ENCODE assay signal across 10 cellular contexts in the genomic region with DNA sequence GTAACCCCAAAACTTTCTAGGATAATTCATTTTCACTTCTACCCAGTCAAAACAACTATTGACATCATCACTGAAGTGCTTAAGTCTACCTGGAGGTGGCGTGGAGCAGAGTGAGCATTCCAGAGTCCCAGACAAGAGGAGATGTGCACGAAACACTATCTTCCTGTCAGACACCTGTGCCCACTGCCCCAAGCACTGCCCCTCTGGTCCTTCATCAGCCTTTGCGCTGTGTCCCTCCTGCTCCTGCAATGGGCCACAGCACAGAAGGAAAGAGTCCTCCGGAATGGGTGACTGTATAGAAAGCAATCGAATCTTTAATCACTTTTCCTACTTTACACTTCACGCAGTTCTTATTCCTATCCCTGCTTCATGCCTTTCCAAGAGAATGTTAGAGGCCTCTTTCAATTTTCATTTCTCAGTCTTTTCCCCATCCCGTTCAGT. TPM values are rescaled to one million over a fixed set of nuclear protein-coding genes. Genes with fewer than 3 reads are reported as not detected.
DNase-seq lines count a peak whose midpoint lies in the region; ATAC-seq, FAIRE-seq and TF ChIP-seq lines count a peak whose summit lies in the region.
"Had no signal": no experiment of that assay in that cellular context is flagged by ENCODE, and none has a peak within 500 bp of the region (broad histone marks: within the 10 kb centered on the region; RNA-seq: fewer than 3 reads in every experiment).

No MANE protein-coding gene starts in this region.

- no peaks in the 10 kb centered on the region for H3K9me1 ChIP-seq in endothelial cell of umbilical vein (replicated peaks; ENCODE audit: control insufficient read depth, extremely low read depth, insufficient read depth, low read length)

- no peak for DNase-seq in OCI-LY7 (ENCODE audit: low spot score)
- peak; percentile 39 for DNase-seq in endothelial cell of umbilical vein (ENCODE audit: low read depth, low spot score)
- peak; percentile 38 for DNase-seq in renal cortical epithelial cell (ENCODE audit: low read depth)
- DNase-seq in SJCRH30: no peak
- no peak for DNase-seq in GM19239 (ENCODE audit: insufficient read length, low spot score)

- no peaks in the 10 kb centered on the region for H3K9me2 ChIP-seq in OCI-LY7 (ENCODE audit: insufficient read depth, low read length)

- H2AFZ ChIP-seq in OCI-LY7 (ENCODE audit: low read length) (no peak overlapping the region), endothelial cell of umbilical vein (ENCODE audit: low read depth, low read length) (peak overlapping the region; percentile 60)

- no peaks in the 10 kb centered on the region for H3K4me1 ChIP-seq in OCI-LY7 (ENCODE audit: insufficient read depth, low read length, poor library complexity, severe bottlenecking)
- H3K4me1 ChIP-seq in endothelial cell of umbilical vein (ENCODE audit: control insufficient read depth, extremely low read depth, insufficient read depth, low read length): peaks cover 17% of the 10 kb centered on the region
- no peaks in the 10 kb centered on the region for H3K4me1 ChIP-seq in SJCRH30

- POLR2A ChIA-PET in OCI-LY7 (lab: Charles Lee) (no interaction called here), endothelial cell of umbilical vein (lab: Charles Lee) (no interaction called here)

- H3K9me3 ChIP-seq in OCI-LY7 (ENCODE audit: low read length): no peaks in the 10 kb centered on the region
- H3K9me3 ChIP-seq in endothelial cell of umbilical vein (replicated peaks; ENCODE audit: control insufficient read depth, insufficient read depth, low read length): no peaks in the 10 kb centered on the region
- H3K9me3 ChIP-seq in SJCRH30 (replicated peaks): no peaks in the 10 kb centered on the region
- H3K9me3 ChIP-seq: neutrophil had no signal

- no TSS peak for BruUV-seq in OCI-LY7 (replicated peaks; lab: Mats Ljungman, UMichigan)
- BruUV-seq in endothelial cell of umbilical vein (replicated peaks; lab: Mats Ljungman, UMichigan): no TSS peak

- TF ChIP-seq POLR2A in endothelial cell of umbilical vein (IDR thresholded peaks at IDR 0.05; ENCODE audit: low read depth, low read length): no peak

- no peak overlapping the region for H3K9ac ChIP-seq in endothelial cell of umbilical vein (replicated peaks; ENCODE audit: extremely low read depth, insufficient read depth, low read length)

- H3K79me2 ChIP-seq in OCI-LY7 (ENCODE audit: insufficient read depth, low read depth, low read length) (no peaks in the 10 kb centered on the region), endothelial cell of umbilical vein (ENCODE audit: control insufficient read depth, insufficient read depth, low read length) (no peaks in the 10 kb centered on the region)

- dilution Hi-C loops in endothelial cell of umbilical vein (cut with MboI; ENCODE audit: extremely low pct_ligation_motif_present, low sequenced_read_pairs): no loop called here

- H4K20me1 ChIP-seq in OCI-LY7 (ENCODE audit: insufficient read depth, low read length) (no peaks in the 10 kb centered on the region), endothelial cell of umbilical vein (replicated peaks; ENCODE audit: control insufficient read depth, extremely low read depth, insufficient read depth, low read length) (no peaks in the 10 kb centered on the region)

- H3K27ac ChIP-seq in C4-2B: no peak overlapping the region
- H3K27ac ChIP-seq in OCI-LY7 (ENCODE audit: low read depth, low read length, poor library complexity, severe bottlenecking): no peak overlapping the region
- no peak overlapping the region for H3K27ac ChIP-seq in endothelial cell of umbilical vein (ENCODE audit: insufficient read depth, low read depth, low read length)
- H3K27ac ChIP-seq in SJCRH30: no peak overlapping the region
- H3K27ac ChIP-seq: neutrophil, SK-N-MC had no signal

- peak; percentile 69 for TF ChIP-seq CTCF in C4-2B (conservative IDR thresholded peaks at IDR 0.05)
- peak; percentile 42 for TF ChIP-seq CTCF in OCI-LY7 (conservative IDR thresholded peaks at IDR 0.05; ENCODE audit: low read length)
- TF ChIP-seq CTCF in endothelial cell of umbilical vein (IDR thresholded peaks at IDR 0.05; ENCODE audit: extremely low read depth in 1 of 2, insufficient read depth in 1 of 2, low read depth in 1 of 2, low read length in 2 of 2): peak; percentile 35 to 53

- CTCF ChIA-PET in OCI-LY7 (lab: Charles Lee; ENCODE audit: unreplicated experiment): no interaction called here
- CTCF ChIA-PET in endothelial cell of umbilical vein (lab: Charles Lee): no interaction called here

- H3K27me3 ChIP-seq in endothelial cell of umbilical vein (ENCODE audit: control insufficient read depth in 2 of 2, insufficient read depth in 2 of 2, low read length in 2 of 2): peaks cover 28 to 30% of the 10 kb centered on the region in 2 experiments
- H3K27me3 ChIP-seq in SJCRH30: no peaks in the 10 kb centered on the region

- peak; percentile 90 for ATAC-seq in GM18519 (IDR thresholded peaks at IDR 0.05; ENCODE audit: low FRiP score, unreplicated experiment)
- ATAC-seq in HG03108 (IDR thresholded peaks at IDR 0.05; ENCODE audit: unreplicated experiment): peak; percentile 66

- H3K4me2 ChIP-seq in OCI-LY7 (ENCODE audit: low read length) (no peak overlapping the region), endothelial cell of umbilical vein (ENCODE audit: insufficient read depth, low read length) (peak overlapping the region; percentile 94)

- FAIRE-seq in endothelial cell of umbilical vein (lab: Jason Lieb, UNC) (peak; percentile 85), GM19239 (lab: Jason Lieb, UNC) (no peak)

- H3K36me3 ChIP-seq in OCI-LY7 (ENCODE audit: insufficient read depth, low read length) (no peaks in the 10 kb centered on the region), endothelial cell of umbilical vein (ENCODE audit: control insufficient read depth in 2 of 2, extremely low read depth in 1 of 2, insufficient read depth in 2 of 2, low read length in 2 of 2) (no peaks in the 10 kb centered on the region), SJCRH30 (no peaks in the 10 kb centered on the region)
- H3K36me3 ChIP-seq: neutrophil had no signal

- intact Hi-C loops in OCI-LY7 (cut with micrococcal nuclease; ENCODE audit: unreplicated experiment): no loop called here
- intact Hi-C loops in endothelial cell of umbilical vein (cut with micrococcal nuclease): no loop called here

- H3K4me3 ChIP-seq in OCI-LY7 (ENCODE audit: low read depth, low read length, poor library complexity, severe bottlenecking) (no peak overlapping the region), endothelial cell of umbilical vein (replicated peaks in 1 of 3; ENCODE audit: insufficient read depth in 1 of 3, low read depth in 1 of 3, low read length in 3 of 3) (peak overlapping the region in 1 of 3 experiments; percentile 66), SJCRH30 (no peak overlapping the region)

TF ChIP-seq in endothelial cell of umbilical vein, 7 proteins besides CTCF, POLR2A, EP300 and RAD21:
- TF ChIP-seq GATA2 (IDR thresholded peaks at IDR 0.05; ENCODE audit: insufficient read depth, insufficient read length, low read depth, low read length): no peak
- TF ChIP-seq EZH2 (IDR thresholded peaks at IDR 0.05; ENCODE audit: borderline replicate concordance, low read depth, low read length, severe bottlenecking): no peak
- no peak for TF ChIP-seq JUN (IDR thresholded peaks at IDR 0.05; ENCODE audit: borderline replicate concordance, insufficient read depth, insufficient read length, low read depth)
- no peak for TF ChIP-seq MYC (IDR thresholded peaks at IDR 0.05; ENCODE audit: low read depth, low read length)

RNA-seq across cellular contexts. Expression of a gene that starts 0.5 kb away (rescaled TPM):
- not detected in 2 replicates for total RNA-seq in OCI-LY7 (2014; rRNA removed; shearing (Covaris generic))
- not detected in 2 replicates for total RNA-seq in OCI-LY7 (2022)
- not detected in 2 replicates for total RNA-seq in endothelial cell of umbilical vein
- polyA plus RNA-seq in endothelial cell of umbilical vein: not detected in 2 replicates
- not detected in 2 replicates for polyA plus RNA-seq in endothelial cell of umbilical vein (2011; cell fraction: cytosol; rRNA removed)
- polyA plus RNA-seq in endothelial cell of umbilical vein (2011; cell fraction: nucleus; rRNA removed): not detected in 2 replicates
- not detected in 2 replicates for polyA plus RNA-seq in endothelial cell of umbilical vein (2012)
- not detected in 2 replicates for polyA minus RNA-seq in endothelial cell of umbilical vein
- polyA minus RNA-seq in endothelial cell of umbilical vein (2011; cell fraction: cytosol; rRNA and poly(A)+ RNA removed): not detected
- polyA minus RNA-seq in endothelial cell of umbilical vein (2011; cell fraction: nucleus; rRNA and poly(A)+ RNA removed): not detected in 2 replicates
- total RNA-seq in renal cortical epithelial cell: 0.05 and 3.1 TPM in 2 replicates
- not detected in 2 replicates for total RNA-seq in SJCRH30 (2014; rRNA removed; shearing (Covaris generic))

Comparison
In these comparisons a context has a peak if more than half of its experiments do, and no peak if none do; other contexts are left out.
1. DNase-seq: peak in endothelial cell of umbilical vein (single experiment) and renal cortical epithelial cell (single experiment); none in OCI-LY7 (single experiment), SJCRH30 (0 of 2) and GM19239 (single experiment).
2. Peak in every context shown above with its lines, with median percentiles within 50 percentile points of each other: CTCF ChIP-seq.